ENCODE assay signal across 9 cellular contexts in genomic region chr2:233832869-233833812, GRCh38. TPM values are rescaled to one million over a fixed set of nuclear protein-coding genes. Genes with fewer than 3 reads are reported as not detected.
DNase-seq lines count a peak whose midpoint lies in the region; ATAC-seq and TF ChIP-seq lines count a peak whose summit lies in the region.
"Had no signal": no experiment of that assay in that cellular context is flagged by ENCODE, and none has a peak within 500 bp of the region (broad histone marks: within the 10 kb centered on the region; RNA-seq: fewer than 3 reads in every experiment).

No MANE protein-coding gene starts in this region.

- ATAC-seq in naive thymus-derived CD8-positive, alpha-beta T cell: no peak
- no peak for ATAC-seq in natural killer cell
- no peak for ATAC-seq in activated CD8-positive, alpha-beta memory T cell treated with anti-CD3 and anti-CD28 coated beads, Interleukin-2, amount 10 ng/mL, durations not matched to agents 7 days and 5 days

- H3K27me3 Mint-ChIP-seq in activated CD4-positive, alpha-beta T cell treated with anti-CD3 and anti-CD28 coated beads, Interleukin-2, amount 10 ng/mL, durations not matched to agents 7 days and 5 days: no peaks in the 10 kb centered on the region
- no peaks in the 10 kb centered on the region for H3K27me3 Mint-ChIP-seq in naive thymus-derived CD8-positive, alpha-beta T cell
- H3K27me3 Mint-ChIP-seq in natural killer cell (ENCODE audit: low read depth in 2 of 2): no peaks in the 10 kb centered on the region
- H3K27me3 Mint-ChIP-seq in activated CD8-positive, alpha-beta memory T cell treated with anti-CD3 and anti-CD28 coated beads, Interleukin-2, amount 10 ng/mL, durations not matched to agents 7 days and 5 days: no peaks in the 10 kb centered on the region

- H3K27ac Mint-ChIP-seq in activated CD4-positive, alpha-beta T cell treated with anti-CD3 and anti-CD28 coated beads, Interleukin-2, amount 10 ng/mL, durations not matched to agents 7 days and 5 days: no peak overlapping the region
- H3K27ac Mint-ChIP-seq in naive thymus-derived CD8-positive, alpha-beta T cell: no peak overlapping the region
- no peak overlapping the region for H3K27ac Mint-ChIP-seq in natural killer cell
- no peak overlapping the region for H3K27ac Mint-ChIP-seq in activated CD8-positive, alpha-beta memory T cell treated with anti-CD3 and anti-CD28 coated beads, Interleukin-2, amount 10 ng/mL, durations not matched to agents 7 days and 5 days

- H4K8ac ChIP-seq in mesendoderm (ENCODE audit: low read depth, low read length): no peak overlapping the region

- H3K9me3 Mint-ChIP-seq in activated CD4-positive, alpha-beta T cell treated with anti-CD3 and anti-CD28 coated beads, Interleukin-2, amount 10 ng/mL, durations not matched to agents 7 days and 5 days: no peaks in the 10 kb centered on the region
- no peaks in the 10 kb centered on the region for H3K9me3 Mint-ChIP-seq in naive thymus-derived CD8-positive, alpha-beta T cell
- H3K9me3 Mint-ChIP-seq in natural killer cell: no peaks in the 10 kb centered on the region
- H3K9me3 Mint-ChIP-seq in activated CD8-positive, alpha-beta memory T cell treated with anti-CD3 and anti-CD28 coated beads, Interleukin-2, amount 10 ng/mL, durations not matched to agents 7 days and 5 days (ENCODE audit: low read depth): no peaks in the 10 kb centered on the region

- peaks cover 11% of the 10 kb centered on the region for H3K4me1 Mint-ChIP-seq in activated CD4-positive, alpha-beta T cell treated with anti-CD3 and anti-CD28 coated beads, Interleukin-2, amount 10 ng/mL, durations not matched to agents 7 days and 5 days
- H3K4me1 Mint-ChIP-seq in naive thymus-derived CD8-positive, alpha-beta T cell: no peaks in the 10 kb centered on the region
- peaks cover 2 to 4% of the 10 kb centered on the region in 2 donors for H3K4me1 Mint-ChIP-seq in natural killer cell
- peaks cover 6% of the 10 kb centered on the region for H3K4me1 Mint-ChIP-seq in activated CD8-positive, alpha-beta memory T cell treated with anti-CD3 and anti-CD28 coated beads, Interleukin-2, amount 10 ng/mL, durations not matched to agents 7 days and 5 days

- no peak overlapping the region for H3K56ac ChIP-seq in mesendoderm (ENCODE audit: low read length)

- H3K4ac ChIP-seq in mesendoderm (ENCODE audit: low read depth, low read length): no peak overlapping the region

- no peak overlapping the region for H2BK5ac ChIP-seq in mesendoderm (ENCODE audit: low read length)

- no peak overlapping the region for H3K4me3 Mint-ChIP-seq in activated CD4-positive, alpha-beta T cell treated with anti-CD3 and anti-CD28 coated beads, Interleukin-2, amount 10 ng/mL, durations not matched to agents 7 days and 5 days
- no peak overlapping the region for H3K4me3 Mint-ChIP-seq in naive thymus-derived CD8-positive, alpha-beta T cell
- no peak overlapping the region for H3K4me3 Mint-ChIP-seq in natural killer cell
- H3K4me3 Mint-ChIP-seq in activated CD8-positive, alpha-beta memory T cell treated with anti-CD3 and anti-CD28 coated beads, Interleukin-2, amount 10 ng/mL, durations not matched to agents 7 days and 5 days: no peak overlapping the region

- H3K4me2 ChIP-seq in mesendoderm (ENCODE audit: low read length): no peak overlapping the region

- no CpG with 5 or more reads among the region's 19 CpGs for WGBS in mesendoderm (ENCODE audit: extremely low coverage, insufficient coverage, low lambda C conversion rate)

- no peak overlapping the region for H3K9ac ChIP-seq in mesendoderm (ENCODE audit: low read length)

- DNase-seq in ELF-1 (ENCODE audit: low read depth, low spot score) (peak; percentile 91), NB4 (ENCODE audit: low read depth) (peak; percentile 46), astrocyte of the hippocampus (ENCODE audit: low read depth, low spot score) (peak; percentile 71), mesendoderm (peak; percentile 80), natural killer cell (no peak)
- no peak for DNase-seq in activated CD4-positive, alpha-beta T cell treated with anti-CD3 and anti-CD28 coated beads, Interleukin-2, amount 10 ng/mL, durations not matched to agents 7 days and 5 days
- DNase-seq in naive thymus-derived CD8-positive, alpha-beta T cell: no peak
- no peak for DNase-seq in activated CD8-positive, alpha-beta memory T cell treated with anti-CD3 and anti-CD28 coated beads, Interleukin-2, amount 10 ng/mL, durations not matched to agents 7 days and 5 days

- no peak overlapping the region for H2AK5ac ChIP-seq in mesendoderm (ENCODE audit: low read length)

- H2BK15ac ChIP-seq in mesendoderm (replicated peaks; ENCODE audit: low read depth): no peak overlapping the region

- CTCF ChIA-PET in activated CD4-positive, alpha-beta T cell treated with anti-CD3 and anti-CD28 coated beads, Interleukin-2, amount 10 ng/mL, durations not matched to agents 7 days and 5 days (lab: Charles Lee): interaction anchor here (1.3 kb wide), 1 partner anchor 663 kb away, joined by 3 read pairs; the partner anchor contains the start of gene ARL4C
- CTCF ChIA-PET in activated CD8-positive, alpha-beta memory T cell treated with anti-CD3 and anti-CD28 coated beads, Interleukin-2, amount 10 ng/mL, durations not matched to agents 7 days and 5 days (lab: Charles Lee): no interaction called here

- H2BK120ac ChIP-seq in mesendoderm (ENCODE audit: low read depth, low read length): no peak overlapping the region

- no peaks in the 10 kb centered on the region for H3K4me1 ChIP-seq in mesendoderm (ENCODE audit: control insufficient read depth, low read depth, low read length)

- peaks cover 5% of the 10 kb centered on the region for H3K79me1 ChIP-seq in mesendoderm (ENCODE audit: low read length)

- TF ChIP-seq CTCF in NB4 (IDR thresholded peaks at IDR 0.05; ENCODE audit: low read depth, low read length) (peak; percentile 5), natural killer cell (IDR thresholded peaks at IDR 0.05) (no peak)

- no peak overlapping the region for H4K5ac ChIP-seq in mesendoderm (ENCODE audit: low read length)

- no peak overlapping the region for H3K23ac ChIP-seq in mesendoderm (ENCODE audit: low read length)

- peaks cover 6% of the 10 kb centered on the region for H3K79me2 ChIP-seq in mesendoderm (ENCODE audit: control insufficient read depth, insufficient read depth, low read length)

- no peaks in the 10 kb centered on the region for H3K27me3 ChIP-seq in mesendoderm (ENCODE audit: insufficient read depth, low read length, poor library complexity)

- peaks cover 13% of the 10 kb centered on the region for H3K36me3 ChIP-seq in mesendoderm (ENCODE audit: control insufficient read depth, insufficient read depth, low read length)

- H3K27ac ChIP-seq in mesendoderm (ENCODE audit: low read depth, low read length): no peak overlapping the region

- intact Hi-C loops in natural killer cell (cut with micrococcal nuclease): no loop called here

- H3K4me3 ChIP-seq in NB4 (ENCODE audit: low read depth, low read length) (no peak overlapping the region), mesendoderm (ENCODE audit: low read length) (no peak overlapping the region)

- H3K36me3 Mint-ChIP-seq in activated CD4-positive, alpha-beta T cell treated with anti-CD3 and anti-CD28 coated beads, Interleukin-2, amount 10 ng/mL, durations not matched to agents 7 days and 5 days (ENCODE audit: low read depth): peaks cover 37% of the 10 kb centered on the region
- H3K36me3 Mint-ChIP-seq in naive thymus-derived CD8-positive, alpha-beta T cell: no peaks in the 10 kb centered on the region
- no peaks in the 10 kb centered on the region for H3K36me3 Mint-ChIP-seq in natural killer cell
- H3K36me3 Mint-ChIP-seq in activated CD8-positive, alpha-beta memory T cell treated with anti-CD3 and anti-CD28 coated beads, Interleukin-2, amount 10 ng/mL, durations not matched to agents 7 days and 5 days: peaks cover 31% of the 10 kb centered on the region

- no peak overlapping the region for H3K18ac ChIP-seq in mesendoderm (ENCODE audit: low read length)

- no peak for TF ChIP-seq POLR2A in NB4 (IDR thresholded peaks at IDR 0.05; ENCODE audit: extremely low read depth, insufficient read length)

- POLR2A ChIA-PET in activated CD4-positive, alpha-beta T cell treated with anti-CD3 and anti-CD28 coated beads, Interleukin-2, amount 10 ng/mL, durations not matched to agents 7 days and 5 days (lab: Charles Lee): no interaction called here
- POLR2A ChIA-PET in naive thymus-derived CD8-positive, alpha-beta T cell (lab: Charles Lee): no interaction called here

RNA-seq across cellular contexts. Expression of gene HJURP, which starts 21.2 kb away (rescaled TPM):
- polyA plus RNA-seq in mesendoderm (2013, experiment 1 of 2): 38.8 TPM
- 39.4 TPM for polyA plus RNA-seq in mesendoderm (2013, experiment 2 of 2)
- total RNA-seq in activated CD4-positive, alpha-beta T cell treated with anti-CD3 and anti-CD28 coated beads, Interleukin-2, amount 10 ng/mL, durations not matched to agents 7 days and 5 days: 100 to 1,000 TPM; 139 to 141 TPM
- not detected for total RNA-seq in naive thymus-derived CD8-positive, alpha-beta T cell
- not detected for polyA plus RNA-seq in naive thymus-derived CD8-positive, alpha-beta T cell
- total RNA-seq in natural killer cell: 1 to 10 TPM in 2 of 3 donors, under 1 TPM in 1; 0.87 to 3.2 (median 1.5) TPM
- 100 to 1,000 TPM; 111 to 145 TPM for total RNA-seq in activated CD8-positive, alpha-beta memory T cell treated with anti-CD3 and anti-CD28 coated beads, Interleukin-2, amount 10 ng/mL, durations not matched to agents 7 days and 5 days

RNA-seq across cellular contexts. Expression of gene MROH2A, which starts 55.0 kb away (rescaled TPM):
- polyA plus RNA-seq in mesendoderm (2013, experiment 1 of 2): not detected
- not detected for polyA plus RNA-seq in mesendoderm (2013, experiment 2 of 2)
- total RNA-seq in activated CD4-positive, alpha-beta T cell treated with anti-CD3 and anti-CD28 coated beads, Interleukin-2, amount 10 ng/mL, durations not matched to agents 7 days and 5 days: not detected
- not detected for total RNA-seq in naive thymus-derived CD8-positive, alpha-beta T cell
- polyA plus RNA-seq in naive thymus-derived CD8-positive, alpha-beta T cell: not detected
- total RNA-seq in natural killer cell: not detected
- total RNA-seq in activated CD8-positive, alpha-beta memory T cell treated with anti-CD3 and anti-CD28 coated beads, Interleukin-2, amount 10 ng/mL, durations not matched to agents 7 days and 5 days: not detected
- total RNA-seq: mononuclear cell had no signal

Comparison
In these comparisons a context has a peak if more than half of its experiments do, and no peak if none do; other contexts are left out.
1. DNase-seq: peak in ELF-1 (single experiment), NB4 (single experiment), astrocyte of the hippocampus (single experiment) and mesendoderm (single experiment); none in activated CD4-positive, alpha-beta T cell treated with anti-CD3 and anti-CD28 coated beads, Interleukin-2, amount 10 ng/mL, durations not matched to agents 7 days and 5 days (single experiment), naive thymus-derived CD8-positive, alpha-beta T cell (0 of 10), natural killer cell (single experiment) and activated CD8-positive, alpha-beta memory T cell treated with anti-CD3 and anti-CD28 coated beads, Interleukin-2, amount 10 ng/mL, durations not matched to agents 7 days and 5 days (single experiment).
2. RNA of gene HJURP, which starts 21.2 kb away (total RNA-seq): 111 to 145 TPM in activated CD8-positive, alpha-beta memory T cell treated with anti-CD3 and anti-CD28 coated beads, Interleukin-2, amount 10 ng/mL, durations not matched to agents 7 days and 5 days and 139 to 141 TPM in activated CD4-positive, alpha-beta T cell treated with anti-CD3 and anti-CD28 coated beads, Interleukin-2, amount 10 ng/mL, durations not matched to agents 7 days and 5 days; 0.87 to 3.2 TPM in natural killer cell and not detected in naive thymus-derived CD8-positive, alpha-beta T cell; every median in the first group is over 10 times any median in the second.